ENCODE assay signal across 27 cellular contexts in the genomic region with DNA sequence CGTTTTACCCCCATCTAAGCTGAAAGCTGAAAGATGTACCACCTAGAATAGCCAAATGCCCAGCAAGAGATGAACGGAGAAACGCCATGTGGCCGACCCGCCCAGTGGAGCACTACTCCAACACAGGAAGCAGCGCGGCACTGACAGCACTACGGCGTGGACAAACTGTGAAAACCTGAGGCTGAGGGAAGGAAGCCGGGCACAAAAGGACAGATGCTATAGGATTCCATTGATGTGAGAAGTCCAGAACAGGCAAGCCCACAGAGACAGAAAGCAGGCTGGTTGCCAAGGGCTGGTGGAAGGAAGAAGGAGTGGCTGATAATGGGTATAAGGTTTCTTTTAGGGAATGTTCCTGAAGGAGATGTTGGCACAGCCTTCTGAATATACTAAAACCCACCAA. TPM values are rescaled to one million over a fixed set of nuclear protein-coding genes. Genes with fewer than 3 reads are reported as not detected.
DNase-seq lines count a peak whose midpoint lies in the region; ATAC-seq, FAIRE-seq and TF ChIP-seq lines count a peak whose summit lies in the region.
"Had no signal": no experiment of that assay in that cellular context is flagged by ENCODE, and none has a peak within 500 bp of the region (broad histone marks: within the 10 kb centered on the region; RNA-seq: fewer than 3 reads in every experiment).

No MANE protein-coding gene starts in this region.

- no peak overlapping the region for H3K4me3 Mint-ChIP-seq in H9
- H3K4me3 Mint-ChIP-seq: CD8-positive, alpha-beta memory T cell; naive B cell had no signal

- 0 out of 2 replicates have a peak, but pooled peaks cover 1% of the 10 kb centered on the region for H3K27me3 Mint-ChIP-seq in H9 (ENCODE audit: low read depth)
- H3K27me3 Mint-ChIP-seq: CD8-positive, alpha-beta memory T cell; naive B cell had no signal

- no peaks in the 10 kb centered on the region for H3K9me2 ChIP-seq in PC-3 (replicated peaks; ENCODE audit: low read length)

- H4K91ac ChIP-seq in H9 (ENCODE audit: insufficient read length, low read depth, low read length) = no peak overlapping the region

- H3K27me3 ChIP-seq in H9 (ENCODE audit: insufficient read depth, low read length) (no peaks in the 10 kb centered on the region), PC-3 (ENCODE audit: low read length) (no peaks in the 10 kb centered on the region)
- H3K27me3 ChIP-seq: colonic mucosa, stomach had no signal

- H2BK20ac ChIP-seq in H9 (ENCODE audit: low read depth, low read length, poor library complexity, severe bottlenecking) = no peak overlapping the region

- H3K9me3 ChIP-seq in H9 (ENCODE audit: control insufficient read depth, low read depth, low read length) = no peaks in the 10 kb centered on the region
- no peaks in the 10 kb centered on the region for H3K9me3 ChIP-seq in PC-3 (ENCODE audit: low read length)
- H3K9me3 ChIP-seq: colonic mucosa, lower lobe of right lung, stomach had no signal

- no peak overlapping the region for H4K8ac ChIP-seq in H9 (replicated peaks; ENCODE audit: insufficient read length, low read depth, low read length)

- no peak for ATAC-seq in PC-3
- no peak for ATAC-seq in GM19452 (IDR thresholded peaks at IDR 0.05; ENCODE audit: unreplicated experiment)
- no peak for ATAC-seq in HG03342 (IDR thresholded peaks at IDR 0.05; ENCODE audit: unreplicated experiment)
- ATAC-seq: lower lobe of right lung had no signal

- no peaks in the 10 kb centered on the region for H3K79me1 ChIP-seq in H9 (ENCODE audit: insufficient read depth, low read depth, low read length, poor library complexity, severe bottlenecking)

- H3K4ac ChIP-seq in H9 (ENCODE audit: low read depth, low read length) = no peak overlapping the region

- TF ChIP-seq POLR2A in H54 (IDR thresholded peaks at IDR 0.05; ENCODE audit: low read depth, low read length) = no peak

- H3K27ac Mint-ChIP-seq in H9 = peak overlapping the region in 2 of 3 experiments; percentile 25 to 26; a peak in 3 of 7 replicates

- H3K23me2 ChIP-seq in H9 (ENCODE audit: insufficient read length, low read depth, low read length, poor library complexity, severe bottlenecking) = no peaks in the 10 kb centered on the region

- H3K4me1 ChIP-seq in H9 (ENCODE audit: insufficient read depth, low read length) (no peaks in the 10 kb centered on the region), PC-3 (ENCODE audit: insufficient read depth, low read length) (no peaks in the 10 kb centered on the region)
- H3K4me1 ChIP-seq: colonic mucosa, lower lobe of right lung, stomach had no signal

- no peak overlapping the region for H3K27ac ChIP-seq in H9 (ENCODE audit: insufficient read length, low read depth, low read length)
- H3K27ac ChIP-seq in PC-3 (ENCODE audit: low read length) = no peak overlapping the region
- H3K27ac ChIP-seq: colonic mucosa, HL-60, lower lobe of right lung, stomach, VCaP had no signal

- no peak overlapping the region for H2BK15ac ChIP-seq in H9 (ENCODE audit: low read depth, low read length)

- no peak overlapping the region for H3K18ac ChIP-seq in H9 (ENCODE audit: insufficient read length, low read depth, low read length)

- H2BK5ac ChIP-seq in H9 (ENCODE audit: insufficient read length, low read length) = no peak overlapping the region

- no peaks in the 10 kb centered on the region for H3F3A ChIP-seq in PC-3 (ENCODE audit: low read length, unreplicated experiment)

- peaks cover 21 to 72% (median 53%) of the 10 kb centered on the region in 3 experiments; a peak in 6 of 7 replicates for H3K36me3 Mint-ChIP-seq in H9 (ENCODE audit: insufficient read depth in 1 of 3, low read depth in 3 of 3)

- no peak overlapping the region for H4K5ac ChIP-seq in H9 (ENCODE audit: insufficient read length, low read depth, low read length)

- H2AK5ac ChIP-seq in H9 (ENCODE audit: insufficient read length, low read length) = no peak overlapping the region

- H3K36me3 ChIP-seq in PC-3 (ENCODE audit: low read depth, low read length) = peaks cover 6% of the 10 kb centered on the region

- POLR2A ChIA-PET in PC-3 (lab: Charles Lee; ENCODE audit: unreplicated experiment) = no interaction called here

- H2BK120ac ChIP-seq in H9 (ENCODE audit: low read depth, low read length, poor library complexity, severe bottlenecking) = no peak overlapping the region

- H3K23ac ChIP-seq in H9 (ENCODE audit: insufficient read length, low read depth, low read length) = no peak overlapping the region

- H3K56ac ChIP-seq in H9 (ENCODE audit: insufficient read length, low read depth, low read length) = no peak overlapping the region

- no peak for FAIRE-seq in H54 (lab: Jason Lieb, UNC)

- intact Hi-C loops in PC-3 (cut with micrococcal nuclease) = no loop called here

- no peak overlapping the region for H3K4me2 ChIP-seq in H9 (ENCODE audit: insufficient read depth, insufficient read length, low read length)
- no peak overlapping the region for H3K4me2 ChIP-seq in PC-3 (ENCODE audit: low read length)
- H3K4me2 ChIP-seq: smooth muscle cell had no signal

- no peak overlapping the region for H2AFZ ChIP-seq in H9 (ENCODE audit: low read length)
- no peak overlapping the region for H2AFZ ChIP-seq in PC-3 (ENCODE audit: low read length)

- H2BK12ac ChIP-seq in H9 (ENCODE audit: insufficient read length, low read depth, low read length) = no peak overlapping the region

- DNase-seq in H9 = no peak
- DNase-seq in PC-3 = peak; percentile 4
- DNase-seq in choroid plexus epithelial cell (ENCODE audit: low read depth) = peak; percentile 56
- DNase-seq in lung microvascular endothelial cell (ENCODE audit: low read depth in 2 of 2) = peak; percentile 54 to 83
- DNase-seq in H54 (ENCODE audit: insufficient read length, low spot score) = no peak
- DNase-seq in inferior parietal cortex (ENCODE audit: extremely low spot score) = no peak
- DNase-seq: activated CD4-positive, alpha-beta T cell treated with anti-CD3 and anti-CD28 coated beads, Interleukin-2, amount 50 U/mL, for 48 hours; activated gamma-delta T cell; amygdala; CD8-positive, alpha-beta memory T cell; colonic mucosa; DMS79 treated with DMSO at 0.1 percent for 48 hours; lower lobe of right lung; naive B cell; NCI-H1930; posterior cingulate gyrus; SHP77 treated with DMSO at 0.1 percent for 48 hours; stimulated activated CD4-positive, alpha-beta T cell treated with anti-CD3 and anti-CD28 coated beads, Interleukin-4, amount 100 ng/mL, for 1 hour; stomach; T-helper 1 cell; trophoblast cell had no signal

- no peak overlapping the region for H3K14ac ChIP-seq in H9 (ENCODE audit: insufficient read depth, low read length)

- no peaks in the 10 kb centered on the region for H3K4me1 Mint-ChIP-seq in H9

- WGBS in H9 (ENCODE audit: extremely low coverage, insufficient read length, low lambda C conversion rate) = no CpG with 5 or more reads among the region's 10 CpGs

- no peaks in the 10 kb centered on the region for H4K20me1 ChIP-seq in H9 (ENCODE audit: control insufficient read depth, insufficient read depth, insufficient read length)
- no peaks in the 10 kb centered on the region for H4K20me1 ChIP-seq in PC-3 (ENCODE audit: low read length)

- no peaks in the 10 kb centered on the region for H3K79me2 ChIP-seq in H9 (ENCODE audit: insufficient read depth, low read length)
- no peaks in the 10 kb centered on the region for H3K79me2 ChIP-seq in PC-3 (ENCODE audit: low read length)

- H3K4me3 ChIP-seq in PC-3 (ENCODE audit: low read length) = no peak overlapping the region
- no peak overlapping the region for H3K4me3 ChIP-seq in choroid plexus epithelial cell (ENCODE audit: low read depth, low read length)
- H3K4me3 ChIP-seq: colonic mucosa, lower lobe of right lung, smooth muscle cell, stomach had no signal

- no TSS peak for BruUV-seq in PC-3 (replicated peaks; lab: Mats Ljungman, UMichigan)

- H3K9ac ChIP-seq in H9 (ENCODE audit: extremely low read depth, insufficient read length, low read length) (no peak overlapping the region), PC-3 (ENCODE audit: low read length) (no peak overlapping the region)

- H3T11ph ChIP-seq in H9 (ENCODE audit: low read length) = no peak overlapping the region

- CTCF ChIA-PET in PC-3 (lab: Charles Lee) = no interaction called here

- no peaks in the 10 kb centered on the region for H3K9me3 Mint-ChIP-seq in H9
- H3K9me3 Mint-ChIP-seq: CD8-positive, alpha-beta memory T cell; naive B cell had no signal

- TF ChIP-seq CTCF in H9 (conservative IDR thresholded peaks at IDR 0.05) (no peak), PC-3 (conservative IDR thresholded peaks at IDR 0.05; ENCODE audit: low read depth, low read length) (no peak), choroid plexus epithelial cell (conservative IDR thresholded peaks at IDR 0.05; ENCODE audit: low read depth, low read length) (no peak)

RNA-seq across cellular contexts. Expression of gene SLC38A8, which starts 29.4 kb away (rescaled TPM):
- total RNA-seq in H9 (2021) (0.35 TPM in 1 of 2 replicates, not detected in the other), PC-3 (2014; rRNA removed) (not detected in 2 replicates), lung microvascular endothelial cell (not detected in 2 replicates)
- total RNA-seq: CD8-positive, alpha-beta memory T cell; colonic mucosa; lower lobe of right lung; NCI-H460; smooth muscle cell; stomach had no signal

RNA-seq across cellular contexts. Expression of gene MBTPS1, which starts 44.7 kb away (rescaled TPM):
- total RNA-seq in H9 (2021) (46.8 and 48.7 TPM in 2 replicates), PC-3 (2014; rRNA removed) (56.1 and 56.6 TPM in 2 replicates), lung microvascular endothelial cell (74.3 and 106 TPM in 2 replicates)

Comparison
In these comparisons a context has a peak if more than half of its experiments do, and no peak if none do; other contexts are left out.
1. DNase-seq: peak in PC-3 (single experiment), choroid plexus epithelial cell (single experiment) and lung microvascular endothelial cell (2 of 2); none in H9 (single experiment), H54 (single experiment) and inferior parietal cortex (single experiment).